25 cellular contexts compared by ENCODE assay signal in genomic region chr1:193562121-193562520, GRCh38.
"Had no signal": no experiment of that assay in that cellular context is flagged by ENCODE, and none has a peak within 500 bp of the region (broad histone marks: within the 10 kb centered on the region; RNA-seq: fewer than 3 reads in every experiment).

No MANE protein-coding gene starts in this region.

- H3K27me3 ChIP-seq: ovary, sigmoid colon, uterus had no signal

- H3K4me1 ChIP-seq: left ventricle myocardium inferior, prostate gland, uterus had no signal

- H3K4me3 ChIP-seq: left ventricle myocardium inferior, lung, mucosa of descending colon, ovary, prostate gland, sigmoid colon, smooth muscle cell, uterus had no signal

- DNase-seq: activated B cell treated with CpG ODN at 0.5 μM for 24 hours; activated CD4-positive, alpha-beta T cell treated with anti-CD3 and anti-CD28 coated beads, Interleukin-2, amount 50 U/mL, for 1 hour; activated CD8-positive, alpha-beta memory T cell treated with anti-CD3 and anti-CD28 coated beads, Interleukin-2, amount 10 ng/mL, durations not matched to agents 7 days and 5 days; activated CD8-positive, alpha-beta T cell treated with anti-CD3 and anti-CD28 coated beads, Interleukin-2, amount 10 ng/mL, durations not matched to agents 7 days and 5 days; activated effector memory CD4-positive, alpha-beta T cell treated with Interleukin-2 at 50 U/mL for 16 hours; activated naive CD4-positive, alpha-beta T cell treated with Interleukin-2 at 50 U/mL for 16 hours; anterior cingulate cortex; effector CD4-positive, alpha-beta T cell; left ventricle myocardium inferior; mucosa of descending colon; ovary; retina; sigmoid colon; stimulated activated CD4-positive, alpha-beta T cell treated with anti-CD3 and anti-CD28 coated beads, Interleukin-1b, Interleukin-23, amount 100 ng/mL, for 48 hours; stimulated activated CD4-positive, alpha-beta T cell treated with anti-CD3 and anti-CD28 coated beads, Interleukin-4, amount 100 ng/mL, for 4 hours; stimulated activated CD8-positive, alpha-beta memory T cell treated with anti-CD3 and anti-CD28 coated beads, Interleukin-4, amount 100 ng/mL, for 48 hours; stimulated activated naive CD8-positive, alpha-beta T cell treated with anti-CD3 and anti-CD28 coated beads, Interleukin-15, amount 100 ng/mL, for 72 hours; substantia nigra; T-helper 2 cell; uterus had no signal

- H3K36me3 ChIP-seq: left ventricle myocardium inferior, ovary, prostate gland, sigmoid colon, uterus had no signal

- H3K9me3 ChIP-seq: left ventricle myocardium inferior, mucosa of descending colon, ovary, prostate gland, sigmoid colon, uterus had no signal

- H3K27ac ChIP-seq: epithelial cell of prostate, left ventricle myocardium inferior, ovary, prostate gland, sigmoid colon, uterus had no signal

- ATAC-seq: activated CD8-positive, alpha-beta memory T cell treated with anti-CD3 and anti-CD28 coated beads, Interleukin-2, amount 10 ng/mL, durations not matched to agents 7 days and 5 days; activated CD8-positive, alpha-beta T cell treated with anti-CD3 and anti-CD28 coated beads, Interleukin-2, amount 10 ng/mL, durations not matched to agents 7 days and 5 days; mucosa of descending colon; stimulated activated memory B cell treated with anti-CD40 and anti-IgM and Interleukin-4, amounts not matched to agents 10 μg/mL and 1 μg/mL and 100 μg/mL, for 72 hours; stimulated activated naive CD8-positive, alpha-beta T cell treated with anti-CD3 and anti-CD28 coated beads, Interleukin-15, amount 100 ng/mL, for 72 hours had no signal
